ENCODE assay signal across 8 cellular contexts in genomic region chr6:29627762-29628418, GRCh38. TPM values are rescaled to one million over a fixed set of nuclear protein-coding genes. Genes with fewer than 3 reads are reported as not detected.
DNase-seq lines count a peak whose midpoint lies in the region; TF ChIP-seq lines count a peak whose summit lies in the region.

No MANE protein-coding gene starts in this region.

- H3K4me1 ChIP-seq in HEK293 (ENCODE audit: control insufficient read depth, insufficient read depth, low read length) (peaks cover 16% of the 10 kb centered on the region), transverse colon (peaks cover 5 to 29% (median 25%) of the 10 kb centered on the region in 4 donors)

- in situ Hi-C loops in transverse colon (cut with MboI; ENCODE audit: low pct_ligation_motif_present in 1 of 4, low pct_unique_long_range_greater_than_20kb in 1 of 4, low sequenced_read_pairs in 3 of 4), result no loop called here

- H3K27ac ChIP-seq in HEK293 (ENCODE audit: extremely low read depth, low read depth, low read length), result peak overlapping the region; percentile 57; the same call in 1 of the 2 replicates
- H3K27ac ChIP-seq in transverse colon, result peak overlapping the region; percentile 53 to 86 (median 78)

- H3K36me3 ChIP-seq in HEK293 (ENCODE audit: control insufficient read depth in 2 of 2, insufficient read depth in 1 of 2, low read length in 2 of 2) (peaks cover 5 to 26% of the 10 kb centered on the region in 2 experiments; a peak in 2 of 3 replicates), transverse colon (no peaks in the 10 kb centered on the region)

- peaks cover 34% of the 10 kb centered on the region for H3K27me3 ChIP-seq in transverse colon

- no peak for TF ChIP-seq CTCF in HEK293 (tag by site-specific recombination; IDR thresholded peaks at IDR 0.05)
- no peak for TF ChIP-seq CTCF in transverse colon (IDR thresholded peaks at IDR 0.05)

- H3K4me3 ChIP-seq in HEK293 (ENCODE audit: low read depth, low read length), result peak overlapping the region; percentile 38
- H3K4me3 ChIP-seq in transverse colon, result peak overlapping the region; percentile 37 to 78 (median 49)

- DNase-seq in AG08395 (ENCODE audit: low spot score) (peak; percentile 86), SKM-1 (lab: John Stamatoyannopoulos, UW; ENCODE audit: unreplicated experiment) (peak; percentile 31), head of caudate nucleus (peak in 41 of 42 donors; percentile 44 to 87 (median 71)), nucleus accumbens (lab: John Stamatoyannopoulos, UW) (peak in 50 of 56 donors; percentile 17 to 90 (median 61)), transverse colon (peak; percentile 66)
- peak; percentile 17 for DNase-seq in activated naive CD8-positive, alpha-beta T cell treated with anti-CD3 and anti-CD28 coated beads, Interleukin-2, amount 50 U/mL, for 16 hours (ENCODE audit: low read depth, low spot score)
- DNase-seq in NK-92 treated with Interleukin-12 subunit alpha and Interleukin-12 subunit beta, amount 100 ng/mL, for 24 hours (lab: John Stamatoyannopoulos, UW), result no peak

- H3K9me3 ChIP-seq in HEK293 (ENCODE audit: control insufficient read depth, insufficient read depth, low read depth, low read length) (no peaks in the 10 kb centered on the region), transverse colon (no peaks in the 10 kb centered on the region)

- WGBS in transverse colon (ENCODE audit: low coverage in 1 of 2), 2 donors, result 0 to 1% methylated on average over 1 to 28 of the region's 51 CpGs

- intact Hi-C loops in head of caudate nucleus (cut with DNase I) (no loop called here), transverse colon (cut with DNase I; ENCODE audit: low total_unique reads) (no loop called here)

- TF ChIP-seq EP300 in transverse colon (IDR thresholded peaks at IDR 0.05; ENCODE audit: low read depth), result no peak

- POLR2A ChIA-PET in HEK293 (lab: Yijun Ruan, JAX), result interaction anchor here (0.5 to 3.2 kb wide), 17 partner anchors 14 to 869 kb away, joined by 3 to 18 read pairs (median 4); no protein-coding TSS in a partner anchor

- TF ChIP-seq POLR2A in transverse colon (IDR thresholded peaks at IDR 0.05), result peak; percentile 20

- CTCF ChIA-PET in HEK293 (lab: Yijun Ruan, JAX), result interaction anchor here (0.6 to 4.3 kb wide), 12 partner anchors 8 to 778 kb away, joined by 3 to 19 read pairs (median 4); no protein-coding TSS in a partner anchor

TF ChIP-seq in HEK293, 187 proteins besides CTCF, POLR2A, EP300 and RAD21 (continues in another document):
- no peak for TF ChIP-seq ATF2 (tag by site-specific recombination; IDR thresholded peaks at IDR 0.05; ENCODE audit: low read depth)
- TF ChIP-seq EGR2 (tag by site-specific recombination; IDR thresholded peaks at IDR 0.05; ENCODE audit: low read depth), result peak; percentile 95
- TF ChIP-seq ZFP69B (tag by site-specific recombination; IDR thresholded peaks at IDR 0.05), result no peak
- no peak for TF ChIP-seq ZNF670 (tag by site-specific recombination; IDR thresholded peaks at IDR 0.05; ENCODE audit: low read depth)
- TF ChIP-seq WT1 (tag by site-specific recombination; IDR thresholded peaks at IDR 0.05), result 0 out of 2 replicates have a peak, but pooled peaks have one; percentile 84
- peak; percentile 91 for TF ChIP-seq KLF9 (tag by site-specific recombination; IDR thresholded peaks at IDR 0.05; ENCODE audit: low read depth)
- TF ChIP-seq ZSCAN16 (tag by site-specific recombination; IDR thresholded peaks at IDR 0.05), result no peak
- TF ChIP-seq SP2 (tag by site-specific recombination; IDR thresholded peaks at IDR 0.05), result peak; percentile 82
- TF ChIP-seq ZNF398 (tag by site-specific recombination; IDR thresholded peaks at IDR 0.05), result no peak
- TF ChIP-seq ZBTB26 (tag by site-specific recombination; optimal IDR thresholded peaks at IDR 0.05), result peak; percentile 23
- TF ChIP-seq ZNF112 (tag by site-specific recombination; IDR thresholded peaks at IDR 0.05), result no peak
- TF ChIP-seq OSR2 (tag by site-specific recombination; IDR thresholded peaks at IDR 0.05), result no peak
- TF ChIP-seq ZNF629 (tag by site-specific recombination; IDR thresholded peaks at IDR 0.05), result peak; percentile 55
- TF ChIP-seq, protein P1, sequence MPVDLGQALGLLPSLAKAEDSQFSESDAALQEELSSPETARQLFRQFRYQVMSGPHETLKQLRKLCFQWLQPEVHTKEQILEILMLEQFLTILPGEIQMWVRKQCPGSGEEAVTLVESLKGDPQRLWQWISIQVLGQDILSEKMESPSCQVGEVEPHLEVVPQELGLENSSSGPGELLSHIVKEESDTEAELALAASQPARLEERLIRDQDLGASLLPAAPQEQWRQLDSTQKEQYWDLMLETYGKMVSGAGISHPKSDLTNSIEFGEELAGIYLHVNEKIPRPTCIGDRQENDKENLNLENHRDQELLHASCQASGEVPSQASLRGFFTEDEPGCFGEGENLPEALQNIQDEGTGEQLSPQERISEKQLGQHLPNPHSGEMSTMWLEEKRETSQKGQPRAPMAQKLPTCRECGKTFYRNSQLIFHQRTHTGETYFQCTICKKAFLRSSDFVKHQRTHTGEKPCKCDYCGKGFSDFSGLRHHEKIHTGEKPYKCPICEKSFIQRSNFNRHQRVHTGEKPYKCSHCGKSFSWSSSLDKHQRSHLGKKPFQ (tag by site-specific recombination; IDR thresholded peaks at IDR 0.05), result no peak
- TF ChIP-seq, protein P2, sequence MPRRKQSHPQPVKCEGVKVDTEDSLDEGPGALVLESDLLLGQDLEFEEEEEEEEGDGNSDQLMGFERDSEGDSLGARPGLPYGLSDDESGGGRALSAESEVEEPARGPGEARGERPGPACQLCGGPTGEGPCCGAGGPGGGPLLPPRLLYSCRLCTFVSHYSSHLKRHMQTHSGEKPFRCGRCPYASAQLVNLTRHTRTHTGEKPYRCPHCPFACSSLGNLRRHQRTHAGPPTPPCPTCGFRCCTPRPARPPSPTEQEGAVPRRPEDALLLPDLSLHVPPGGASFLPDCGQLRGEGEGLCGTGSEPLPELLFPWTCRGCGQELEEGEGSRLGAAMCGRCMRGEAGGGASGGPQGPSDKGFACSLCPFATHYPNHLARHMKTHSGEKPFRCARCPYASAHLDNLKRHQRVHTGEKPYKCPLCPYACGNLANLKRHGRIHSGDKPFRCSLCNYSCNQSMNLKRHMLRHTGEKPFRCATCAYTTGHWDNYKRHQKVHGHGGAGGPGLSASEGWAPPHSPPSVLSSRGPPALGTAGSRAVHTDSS (tag by site-specific recombination; IDR thresholded peaks at IDR 0.05), result 0 out of 2 replicates have a peak, but pooled peaks have one; percentile 17
- TF ChIP-seq ZNF248 (tag by site-specific recombination; IDR thresholded peaks at IDR 0.05), result no peak
- no peak for TF ChIP-seq ZNF274 (IDR thresholded peaks at IDR 0.05; ENCODE audit: low read length)
- no peak for TF ChIP-seq ZNF274 (tag by site-specific recombination; IDR thresholded peaks at IDR 0.05; ENCODE audit: borderline replicate concordance)
- TF ChIP-seq ZBTB20 (tag by site-specific recombination; IDR thresholded peaks at IDR 0.05), result no peak
- no peak for TF ChIP-seq ZNF529 (tag by site-specific recombination; IDR thresholded peaks at IDR 0.05; ENCODE audit: insufficient replicate concordance)

RNA-seq across cellular contexts. Expression of gene GABBR1, which starts 5.1 kb away (rescaled TPM):
- 10 to 100 TPM; 11.5 to 40.4 (median 30.5) TPM for total RNA-seq in transverse colon

RNA-seq across cellular contexts. Expression of gene MOG, which starts 29.0 kb away (rescaled TPM):
- not detected for total RNA-seq in transverse colon

RNA-seq across cellular contexts. Expression of gene OR2H2, which starts 43.0 kb away (rescaled TPM):
- total RNA-seq in transverse colon, result not detected

RNA-seq across cellular contexts. Expression of gene ZFP57, which starts 53.1 kb away (rescaled TPM):
- total RNA-seq in transverse colon, result under 1 TPM in 1 of 4 donors, not detected in 3; 0.27 TPM
